Comparison of ENCODE assay signal across 1 cellular context in the genomic region with DNA sequence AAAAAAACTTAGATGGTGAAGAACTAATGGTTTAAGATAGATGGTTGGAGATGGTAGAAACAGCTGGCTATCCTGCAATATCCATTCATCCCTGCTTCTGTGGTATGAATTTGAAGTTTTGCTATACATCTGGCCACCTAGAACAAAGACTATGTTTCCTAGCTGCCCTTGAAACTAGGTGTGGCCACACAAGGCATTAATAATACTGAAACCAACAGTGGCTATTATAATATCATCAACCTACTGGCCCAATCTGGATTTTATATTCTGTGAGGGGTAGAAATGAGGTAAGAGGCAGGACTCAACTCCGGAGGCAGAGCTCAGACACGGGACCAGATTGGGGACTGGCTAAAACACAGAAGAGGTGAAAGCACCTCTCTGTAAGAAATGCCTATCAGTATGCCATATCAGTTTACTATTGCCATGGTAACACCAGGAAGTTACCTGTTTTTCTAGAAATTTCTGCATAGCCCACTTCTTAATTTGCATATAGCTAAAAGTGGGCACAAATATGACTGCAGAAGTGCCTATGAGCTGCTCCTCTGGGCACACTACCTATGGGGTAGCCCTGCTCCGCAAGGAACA.
TF ChIP-seq lines count a peak whose summit lies in the region.

No MANE protein-coding gene starts in this region.

TF ChIP-seq in K562, 482 proteins besides CTCF, POLR2A, EP300 and RAD21:
- TF ChIP-seq XRCC4 (IDR thresholded peaks at IDR 0.05; ENCODE audit: extremely low read depth, insufficient read depth, insufficient read length) = no peak
- peak; percentile 75 for TF ChIP-seq RFX1 (IDR thresholded peaks at IDR 0.05)
